In genomic region chr19:48489608-48490216, GRCh38 we compare ENCODE assay signal across 8 cellular contexts. TPM values are rescaled to one million over a fixed set of nuclear protein-coding genes. Genes with fewer than 3 reads are reported as not detected.
DNase-seq lines count a peak whose midpoint lies in the region; ATAC-seq and TF ChIP-seq lines count a peak whose summit lies in the region.

No MANE protein-coding gene starts in this region.

- CTCF ChIA-PET in CD4-positive, alpha-beta T cell (lab: Charles Lee), result interaction anchor here (0.5 to 2.7 kb wide), 23 partner anchors 9 to 1548 kb away, joined by 3 to 26 read pairs (median 3); partner anchors contain the start of gene KDELR1

- no peaks in the 10 kb centered on the region for H3K36me3 Mint-ChIP-seq in CD4-positive, alpha-beta T cell (ENCODE audit: low read depth)
- H3K36me3 Mint-ChIP-seq in stimulated activated effector memory CD8-positive, alpha-beta T cell treated with anti-CD3 and anti-CD28 coated beads, Interleukin-12 subunit alpha, Interleukin-12 subunit beta, amount 100 ng/mL, for 72 hours, result peaks cover 20% of the 10 kb centered on the region

- POLR2A ChIA-PET in CD4-positive, alpha-beta T cell (lab: Charles Lee), result interaction anchor here (1.0 to 1.6 kb wide), 6 partner anchors 9 to 504 kb away, joined by 3 to 12 read pairs (median 4); partner anchors contain the start of genes RPL18 and RUVBL2

- H3K9me3 ChIP-seq in CD4-positive, alpha-beta T cell (ENCODE audit: control insufficient read depth, low read length), result no peaks in the 10 kb centered on the region
- H3K9me3 ChIP-seq in HAP-1, result no peaks in the 10 kb centered on the region
- no peaks in the 10 kb centered on the region for H3K9me3 ChIP-seq in mucosa of descending colon

- DNase-seq in CD4-positive, alpha-beta T cell, result peak; percentile 56 to 84 (median 73)
- DNase-seq in HAP-1 (ENCODE audit: low spot score in 2 of 2), result peak; percentile 65 to 91
- DNase-seq in NCI-H526 treated with DMSO at 0.1 percent for 48 hours (lab: John Stamatoyannopoulos, UW), result peak; percentile 44
- DNase-seq in activated CD4-positive, alpha-beta T cell treated with anti-CD3 and anti-CD28 coated beads, Interleukin-2, amount 50 U/mL, for 4 hours, result peak; percentile 73 to 77
- DNase-seq in effector CD4-positive, alpha-beta T cell, result peak; percentile 70
- peak; percentile 83 to 91 (median 89) for DNase-seq in mucosa of descending colon
- peak; percentile 93 to 94 for DNase-seq in stimulated activated effector memory CD8-positive, alpha-beta T cell treated with anti-CD3 and anti-CD28 coated beads, Interleukin-12 subunit alpha, Interleukin-12 subunit beta, amount 100 ng/mL, for 72 hours (ENCODE audit: low spot score in 2 of 2)

- H3K36me3 ChIP-seq in HAP-1 (replicated peaks) (no peaks in the 10 kb centered on the region), mucosa of descending colon (ENCODE audit: low read depth) (no peaks in the 10 kb centered on the region)

- H3K27me3 Mint-ChIP-seq in CD4-positive, alpha-beta T cell, result peaks cover 31% of the 10 kb centered on the region

- in situ Hi-C loops in HAP-1 (cut with MboI; ENCODE audit: low sequenced_read_pairs), result no loop called here

- H3K27ac Mint-ChIP-seq in CD4-positive, alpha-beta T cell, result no peak overlapping the region
- H3K27ac Mint-ChIP-seq in stimulated activated effector memory CD8-positive, alpha-beta T cell treated with anti-CD3 and anti-CD28 coated beads, Interleukin-12 subunit alpha, Interleukin-12 subunit beta, amount 100 ng/mL, for 72 hours, result no peak overlapping the region

- H3K4me3 ChIP-seq in HAP-1, result no peak overlapping the region
- H3K4me3 ChIP-seq in mucosa of descending colon, result no peak overlapping the region

- H3K27ac ChIP-seq in CD4-positive, alpha-beta T cell (ENCODE audit: low read depth, low read length), result no peak overlapping the region

- TF ChIP-seq CTCF in CD4-positive, alpha-beta T cell (IDR thresholded peaks at IDR 0.05), result peak; percentile 89
- peak; percentile 95 for TF ChIP-seq CTCF in mucosa of descending colon (IDR thresholded peaks at IDR 0.05)

- H3K4me1 Mint-ChIP-seq in CD4-positive, alpha-beta T cell (ENCODE audit: low read depth), result peaks cover 40% of the 10 kb centered on the region
- H3K4me1 Mint-ChIP-seq in stimulated activated effector memory CD8-positive, alpha-beta T cell treated with anti-CD3 and anti-CD28 coated beads, Interleukin-12 subunit alpha, Interleukin-12 subunit beta, amount 100 ng/mL, for 72 hours, result peaks cover 29% of the 10 kb centered on the region

- no peak overlapping the region for H3K4me3 Mint-ChIP-seq in CD4-positive, alpha-beta T cell
- peak overlapping the region; percentile 62 for H3K4me3 Mint-ChIP-seq in stimulated activated effector memory CD8-positive, alpha-beta T cell treated with anti-CD3 and anti-CD28 coated beads, Interleukin-12 subunit alpha, Interleukin-12 subunit beta, amount 100 ng/mL, for 72 hours

- H3K4me1 ChIP-seq in HAP-1 (peaks cover 16% of the 10 kb centered on the region), mucosa of descending colon (ENCODE audit: low read depth) (peaks cover 17% of the 10 kb centered on the region)

- no peaks in the 10 kb centered on the region for H3K27me3 ChIP-seq in CD4-positive, alpha-beta T cell (ENCODE audit: control insufficient read depth, insufficient read depth, low read length)
- no peaks in the 10 kb centered on the region for H3K27me3 ChIP-seq in HAP-1 (ENCODE audit: low read depth)

- no peaks in the 10 kb centered on the region for H3K9me3 Mint-ChIP-seq in CD4-positive, alpha-beta T cell
- no peaks in the 10 kb centered on the region for H3K9me3 Mint-ChIP-seq in stimulated activated effector memory CD8-positive, alpha-beta T cell treated with anti-CD3 and anti-CD28 coated beads, Interleukin-12 subunit alpha, Interleukin-12 subunit beta, amount 100 ng/mL, for 72 hours

- peak; percentile 28 for ATAC-seq in CD4-positive, alpha-beta T cell (ENCODE audit: poor library complexity)
- ATAC-seq in mucosa of descending colon (peak; percentile 44), GM19035 (IDR thresholded peaks at IDR 0.05; ENCODE audit: unreplicated experiment) (no peak)
- ATAC-seq in stimulated activated effector memory CD8-positive, alpha-beta T cell treated with anti-CD3 and anti-CD28 coated beads, Interleukin-12 subunit alpha, Interleukin-12 subunit beta, amount 100 ng/mL, for 72 hours, result peak; percentile 60

- intact Hi-C loops in CD4-positive, alpha-beta T cell (cut with DNase I, micrococcal nuclease), result loop anchor here in 1 of 2 experiments (1.0 to 5.0 kb wide), 3 partner anchors 95 to 167 kb away; partner anchors contain the start of genes SYNGR4 and TMEM143
- intact Hi-C loops in mucosa of descending colon (cut with DNase I, micrococcal nuclease), result loop anchor here in 1 of 2 donors (5.0 kb wide), 1 partner anchor 98 kb away; no protein-coding TSS in a partner anchor

RNA-seq across cellular contexts. Expression of gene CYTH2, which starts 20.5 kb away (rescaled TPM):
- total RNA-seq in CD4-positive, alpha-beta T cell, result 10 to 100 TPM; 23.4 to 25.3 TPM
- 10 to 100 TPM; 66.3 to 86.9 (median 69.3) TPM for total RNA-seq in mucosa of descending colon

RNA-seq across cellular contexts. Expression of gene LMTK3, which starts 21.9 kb away (rescaled TPM):
- 10 to 100 TPM; 15.6 to 18.9 TPM for total RNA-seq in CD4-positive, alpha-beta T cell
- 1 to 10 TPM in 2 of 3 donors, under 1 TPM in 1; 0.48 to 2.6 (median 1.3) TPM for total RNA-seq in mucosa of descending colon

RNA-seq across cellular contexts. Expression of gene KCNJ14, which starts 34.3 kb away (rescaled TPM):
- 1 to 10 TPM; 1.7 to 2.0 TPM for total RNA-seq in CD4-positive, alpha-beta T cell
- total RNA-seq in mucosa of descending colon, result 1 to 10 TPM in 1 of 3 donors, under 1 TPM in 2; 0.46 to 1.3 (median 0.67) TPM

RNA-seq across cellular contexts. Expression of gene GRWD1, which starts 43.9 kb away (rescaled TPM):
- total RNA-seq in CD4-positive, alpha-beta T cell, result 10 to 100 TPM; 21.4 to 21.7 TPM
- total RNA-seq in mucosa of descending colon, result 10 to 100 TPM; 19.7 to 26.8 (median 24.3) TPM

Comparison
In these comparisons a context has a peak if more than half of its experiments do, and no peak if none do; other contexts are left out.
1. RNA of gene LMTK3, which starts 21.9 kb away (total RNA-seq): 15.6 to 18.9 TPM in CD4-positive, alpha-beta T cell; 0.48 to 2.6 TPM in mucosa of descending colon; every median in the first group is over 4 times any median in the second.
2. Peak in every context shown above with its lines, with median percentiles within 50 percentile points of each other: DNase-seq.